8 cellular contexts compared by ENCODE assay signal in genomic region chr15:64845183-64845611, GRCh38. TPM values are rescaled to one million over a fixed set of nuclear protein-coding genes. Genes with fewer than 3 reads are reported as not detected.
A peak's percentile ranks its signal among the peaks of the same experiment; 100 is the strongest.
DNase-seq lines count a peak whose midpoint lies in the region; ATAC-seq and TF ChIP-seq lines count a peak whose summit lies in the region.

No MANE protein-coding gene starts in this region.

- POLR2A ChIA-PET in HEK293 (lab: Yijun Ruan, JAX) = no interaction called here

- TF ChIP-seq CTCF in HEK293 (tag by site-specific recombination; IDR thresholded peaks at IDR 0.05) = no peak

- H3K4me3 ChIP-seq in HEK293 (ENCODE audit: low read depth, low read length) = no peak overlapping the region

- peak overlapping the region; percentile 80 for H3K27ac Mint-ChIP-seq in activated T-helper 1 cell treated with anti-CD3 and anti-CD28 coated beads, Interleukin-12 subunit alpha, Interleukin-12 subunit beta, Interleukin-2, Interleukin-4 antibody, amounts not matched to agents 30 ng/mL and 10 ng/mL and 1 ng/mL, durations not matched to agents 14 hours and 24 hours and 36 hours
- H3K27ac Mint-ChIP-seq in stimulated activated memory B cell treated with anti-CD40 and anti-IgM and Interleukin-4, amounts not matched to agents 10 μg/mL and 1 μg/mL and 100 μg/mL, for 72 hours = peak overlapping the region; percentile 76

- peaks cover 16% of the 10 kb centered on the region for H3K36me3 Mint-ChIP-seq in activated T-helper 1 cell treated with anti-CD3 and anti-CD28 coated beads, Interleukin-12 subunit alpha, Interleukin-12 subunit beta, Interleukin-2, Interleukin-4 antibody, amounts not matched to agents 30 ng/mL and 10 ng/mL and 1 ng/mL, durations not matched to agents 14 hours and 24 hours and 36 hours (ENCODE audit: low read depth)
- H3K36me3 Mint-ChIP-seq in stimulated activated memory B cell treated with anti-CD40 and anti-IgM and Interleukin-4, amounts not matched to agents 10 μg/mL and 1 μg/mL and 100 μg/mL, for 72 hours = peaks cover 14% of the 10 kb centered on the region

- H3K27me3 Mint-ChIP-seq in activated T-helper 1 cell treated with anti-CD3 and anti-CD28 coated beads, Interleukin-12 subunit alpha, Interleukin-12 subunit beta, Interleukin-2, Interleukin-4 antibody, amounts not matched to agents 30 ng/mL and 10 ng/mL and 1 ng/mL, durations not matched to agents 14 hours and 24 hours and 36 hours (ENCODE audit: insufficient read depth) = no peaks in the 10 kb centered on the region
- H3K27me3 Mint-ChIP-seq in stimulated activated memory B cell treated with anti-CD40 and anti-IgM and Interleukin-4, amounts not matched to agents 10 μg/mL and 1 μg/mL and 100 μg/mL, for 72 hours = no peaks in the 10 kb centered on the region

- CTCF ChIA-PET in HEK293 (lab: Yijun Ruan, JAX) = no interaction called here

- ATAC-seq in stimulated activated memory B cell treated with anti-CD40 and anti-IgM and Interleukin-4, amounts not matched to agents 10 μg/mL and 1 μg/mL and 100 μg/mL, for 72 hours = no peak
- ATAC-seq in HG03439 (IDR thresholded peaks at IDR 0.05; ENCODE audit: unreplicated experiment) = no peak

- intact Hi-C loops in activated T-helper 1 cell treated with anti-CD3 and anti-CD28 coated beads, Interleukin-12 subunit alpha, Interleukin-12 subunit beta, Interleukin-2, Interleukin-4 antibody, amounts not matched to agents 30 ng/mL and 10 ng/mL and 1 ng/mL, durations not matched to agents 14 hours and 24 hours and 36 hours (cut with micrococcal nuclease) = no loop called here

- H3K4me1 Mint-ChIP-seq in activated T-helper 1 cell treated with anti-CD3 and anti-CD28 coated beads, Interleukin-12 subunit alpha, Interleukin-12 subunit beta, Interleukin-2, Interleukin-4 antibody, amounts not matched to agents 30 ng/mL and 10 ng/mL and 1 ng/mL, durations not matched to agents 14 hours and 24 hours and 36 hours (ENCODE audit: low read depth) = peaks cover 67% of the 10 kb centered on the region
- H3K4me1 Mint-ChIP-seq in stimulated activated memory B cell treated with anti-CD40 and anti-IgM and Interleukin-4, amounts not matched to agents 10 μg/mL and 1 μg/mL and 100 μg/mL, for 72 hours = peaks cover 74% of the 10 kb centered on the region

- no peaks in the 10 kb centered on the region for H3K9me3 ChIP-seq in HEK293 (ENCODE audit: control insufficient read depth, insufficient read depth, low read depth, low read length)

- DNase-seq in activated T-helper 1 cell treated with anti-CD3 and anti-CD28 coated beads, Interleukin-12 subunit alpha, Interleukin-12 subunit beta, Interleukin-2, Interleukin-4 antibody, amounts not matched to agents 30 ng/mL and 10 ng/mL and 1 ng/mL, durations not matched to agents 14 hours and 24 hours and 36 hours (ENCODE audit: low spot score) = no peak
- DNase-seq in hippocampal formation (lab: John Stamatoyannopoulos, UW) (peak; percentile 50), NCI-H1694 treated with DMSO at 0.1 percent for 48 hours (lab: John Stamatoyannopoulos, UW) (no peak), NCI-H1930 (lab: John Stamatoyannopoulos, UW) (no peak)
- DNase-seq in activated effector memory CD4-positive, alpha-beta T cell treated with anti-CD3 and anti-CD28 coated beads, Interleukin-2, amount 50 U/mL, for 16 hours = no peak

- no peaks in the 10 kb centered on the region for H3K4me1 ChIP-seq in HEK293 (ENCODE audit: control insufficient read depth, insufficient read depth, low read length)

- peak overlapping the region; percentile 92 for H3K4me3 Mint-ChIP-seq in activated T-helper 1 cell treated with anti-CD3 and anti-CD28 coated beads, Interleukin-12 subunit alpha, Interleukin-12 subunit beta, Interleukin-2, Interleukin-4 antibody, amounts not matched to agents 30 ng/mL and 10 ng/mL and 1 ng/mL, durations not matched to agents 14 hours and 24 hours and 36 hours
- peak overlapping the region; percentile 96 for H3K4me3 Mint-ChIP-seq in stimulated activated memory B cell treated with anti-CD40 and anti-IgM and Interleukin-4, amounts not matched to agents 10 μg/mL and 1 μg/mL and 100 μg/mL, for 72 hours

- peaks cover 0 to 5% of the 10 kb centered on the region in 2 experiments; a peak in 2 of 3 replicates for H3K36me3 ChIP-seq in HEK293 (ENCODE audit: control insufficient read depth in 2 of 2, insufficient read depth in 1 of 2, low read length in 2 of 2)

- H3K9me3 Mint-ChIP-seq in activated T-helper 1 cell treated with anti-CD3 and anti-CD28 coated beads, Interleukin-12 subunit alpha, Interleukin-12 subunit beta, Interleukin-2, Interleukin-4 antibody, amounts not matched to agents 30 ng/mL and 10 ng/mL and 1 ng/mL, durations not matched to agents 14 hours and 24 hours and 36 hours = no peaks in the 10 kb centered on the region
- H3K9me3 Mint-ChIP-seq in stimulated activated memory B cell treated with anti-CD40 and anti-IgM and Interleukin-4, amounts not matched to agents 10 μg/mL and 1 μg/mL and 100 μg/mL, for 72 hours = no peaks in the 10 kb centered on the region

- H3K27ac ChIP-seq in HEK293 (ENCODE audit: extremely low read depth, low read depth, low read length) = no peak overlapping the region

TF ChIP-seq in HEK293, 187 proteins besides CTCF, POLR2A, EP300 and RAD21:
- TF ChIP-seq OVOL3 (tag by site-specific recombination; IDR thresholded peaks at IDR 0.05) (no peak), KLF9 (tag by site-specific recombination; IDR thresholded peaks at IDR 0.05; ENCODE audit: low read depth) (no peak), ZNF341 (tag by site-specific recombination; IDR thresholded peaks at IDR 0.05; ENCODE audit: low read depth) (peak; percentile 36)
TF ChIP-seq in HEK293: peak in this region for 1.

RNA-seq across cellular contexts. Expression of gene PLEKHO2, which starts 3.5 kb away (rescaled TPM):
- total RNA-seq in activated T-helper 1 cell treated with anti-CD3 and anti-CD28 coated beads, Interleukin-12 subunit alpha, Interleukin-12 subunit beta, Interleukin-2, Interleukin-4 antibody, amounts not matched to agents 30 ng/mL and 10 ng/mL and 1 ng/mL, durations not matched to agents 14 hours and 24 hours and 36 hours = 17.0 and 17.8 TPM in 2 replicates

RNA-seq across cellular contexts. Expression of gene PIF1, which starts 19.8 kb away (rescaled TPM):
- total RNA-seq in activated T-helper 1 cell treated with anti-CD3 and anti-CD28 coated beads, Interleukin-12 subunit alpha, Interleukin-12 subunit beta, Interleukin-2, Interleukin-4 antibody, amounts not matched to agents 30 ng/mL and 10 ng/mL and 1 ng/mL, durations not matched to agents 14 hours and 24 hours and 36 hours = 19.1 and 23.9 TPM in 2 replicates

Comparison
In these comparisons a context has a peak if more than half of its experiments do, and no peak if none do; other contexts are left out.
1. DNase-seq: peak in hippocampal formation (2 of 2); none in activated T-helper 1 cell treated with anti-CD3 and anti-CD28 coated beads, Interleukin-12 subunit alpha, Interleukin-12 subunit beta, Interleukin-2, Interleukin-4 antibody, amounts not matched to agents 30 ng/mL and 10 ng/mL and 1 ng/mL, durations not matched to agents 14 hours and 24 hours and 36 hours (single experiment), NCI-H1694 treated with DMSO at 0.1 percent for 48 hours (single experiment), NCI-H1930 (0 of 2) and activated effector memory CD4-positive, alpha-beta T cell treated with anti-CD3 and anti-CD28 coated beads, Interleukin-2, amount 50 U/mL, for 16 hours (single experiment).